ENCODE assay signal across 22 cellular contexts in the genomic region with DNA sequence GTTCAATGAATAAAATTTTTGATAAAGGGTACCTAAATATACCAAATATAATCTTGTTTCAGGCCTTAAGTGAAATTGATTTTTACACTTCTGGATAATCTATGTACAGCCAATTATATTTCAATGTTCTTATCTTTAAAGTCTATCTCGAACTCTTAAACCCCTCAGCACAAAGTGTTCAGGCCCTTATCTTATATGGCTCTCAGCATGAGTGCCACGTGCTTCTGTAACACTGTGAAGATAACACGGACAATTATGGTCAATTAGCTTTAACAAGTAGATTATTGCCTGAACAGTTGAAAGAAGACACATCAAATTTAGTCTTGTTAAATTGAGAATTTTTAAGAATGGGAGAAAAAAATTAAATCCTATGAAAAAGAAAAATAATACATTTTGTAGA. TPM values are rescaled to one million over a fixed set of nuclear protein-coding genes. Genes with fewer than 3 reads are reported as not detected.
DNase-seq lines count a peak whose midpoint lies in the region; FAIRE-seq and TF ChIP-seq lines count a peak whose summit lies in the region.
"Had no signal": no experiment of that assay in that cellular context is flagged by ENCODE, and none has a peak within 500 bp of the region (broad histone marks: within the 10 kb centered on the region; RNA-seq: fewer than 3 reads in every experiment).

No MANE protein-coding gene starts in this region.

- in situ Hi-C loops in GM13976 (cut with MboI; ENCODE audit: low sequenced_read_pairs, unreplicated experiment) = no loop called here

- H3K27ac ChIP-seq in HUES6 (ENCODE audit: low read depth, low read length) (no peak overlapping the region), spleen (no peak overlapping the region)
- H3K27ac ChIP-seq: HL-60 had no signal

- TF ChIP-seq CTCF in GM13976 (IDR thresholded peaks at IDR 0.05; ENCODE audit: borderline replicate concordance, control extremely low read depth, extremely low read depth, insufficient read depth, missing control alignments) (no peak), spleen (IDR thresholded peaks at IDR 0.05 in 8 of 11, conservative IDR thresholded peaks at IDR 0.05 in 3 of 11) (no peak)

- 74 to 90% (median 84%) methylated on average over 3 of the region's 3 CpGs for WGBS in spleen, 5 donors

- no peak for TF ChIP-seq POLR2A in spleen (IDR thresholded peaks at IDR 0.05)

- peak; percentile 24 for FAIRE-seq in frontal cortex (lab: Jason Lieb, UNC)
- FAIRE-seq in GM19239 (lab: Jason Lieb, UNC) = no peak
- FAIRE-seq: A204.1, G401.6, GM12892 had no signal

- H3K4me3 ChIP-seq in HUES6 (ENCODE audit: low read depth, low read length) (no peak overlapping the region), spleen (no peak overlapping the region)

- DNase-seq in OCI-M1 (lab: John Stamatoyannopoulos, UW) (peak; percentile 53), frontal cortex (ENCODE audit: low spot score in 2 of 2) (no peak), GM19239 (ENCODE audit: insufficient read length, low spot score) (no peak), GM13976 (ENCODE audit: low spot score) (no peak), spleen (no peak)
- DNase-seq: ACHN; BE2C; C1 segment of cervical spinal cord; CD4-positive, CD25-positive, alpha-beta regulatory T cell; CD8-positive, alpha-beta memory T cell; COR-L47; DMS 273 treated with DMSO at 0.1 percent for 48 hours; DMS53; GOT3; H7; IMR-90; KBM-7 had no signal

- H3K9me3 ChIP-seq in HUES6 (ENCODE audit: control insufficient read depth, insufficient read depth, low read depth, low read length) (peaks cover 15% of the 10 kb centered on the region; the same call in 1 of the 2 replicates), spleen (peaks cover 0 to 18% (median 11%) of the 10 kb centered on the region in 8 donors)
- H3K9me3 ChIP-seq: BE2C had no signal

- H3K4me1 ChIP-seq in HUES6 (ENCODE audit: control insufficient read depth, insufficient read depth, low read length) = no peaks in the 10 kb centered on the region
- H3K4me1 ChIP-seq in spleen = no peaks in the 10 kb centered on the region
- H3K4me1 ChIP-seq: BE2C had no signal

- intact Hi-C loops in spleen (cut with DNase I; ENCODE audit: low total_unique reads) = no loop called here

- peak overlapping the region; percentile 2 for H3K9ac ChIP-seq in HUES6 (ENCODE audit: low read length)

- H3K36me3 ChIP-seq in HUES6 (ENCODE audit: control insufficient read depth, insufficient read depth, low read length) (no peaks in the 10 kb centered on the region), spleen (no peaks in the 10 kb centered on the region)
- H3K36me3 ChIP-seq: BE2C had no signal

- H3K27me3 ChIP-seq in HUES6 (ENCODE audit: control insufficient read depth, insufficient read depth, low read length) (no peaks in the 10 kb centered on the region), spleen (replicated peaks in 1 of 7) (peaks cover 0 to 4% (median 0%) of the 10 kb centered on the region in 7 donors)
- H3K27me3 ChIP-seq: BE2C had no signal

RNA-seq across cellular contexts. Expression of a gene that starts 40.4 kb away (rescaled TPM):
- 105 TPM for total RNA-seq in frontal cortex
- total RNA-seq in spleen = 100 to 1,000 TPM in 6 of 7 donors, 10 to 100 TPM in 1; 95.5 to 190 (median 128) TPM
- 10 to 100 TPM; 23.2 to 32.4 (median 31.7) TPM for polyA plus RNA-seq in spleen

RNA-seq across cellular contexts. Expression of a gene that starts 52.4 kb away (rescaled TPM):
- total RNA-seq in frontal cortex (21.6 TPM), spleen (10 to 100 TPM; 17.3 to 23.3 (median 18.5) TPM)
- polyA plus RNA-seq in spleen = 1 to 10 TPM; 2.4 to 2.7 (median 2.4) TPM
